Comparison of ENCODE assay signal across 13 cellular contexts in genomic region chr15:32909431-32909830, GRCh38.
DNase-seq lines count a peak whose midpoint lies in the region; ATAC-seq, FAIRE-seq and TF ChIP-seq lines count a peak whose summit lies in the region.
"Had no signal": no experiment of that assay in that cellular context is flagged by ENCODE, and none has a peak within 500 bp of the region (broad histone marks: within the 10 kb centered on the region; RNA-seq: fewer than 3 reads in every experiment).

No MANE protein-coding gene starts in this region.

- dilution Hi-C loops in mammary epithelial cell (cut with HindIII; ENCODE audit: low sequenced_read_pairs), result no loop called here

- ATAC-seq in HepG2, result no peak
- ATAC-seq: body of pancreas had no signal

- CTCF ChIA-PET in mammary epithelial cell (lab: Charles Lee; ENCODE audit: low non-redundant PET) (interaction anchor here (0.7 kb wide), 1 partner anchor 84 kb away, joined by 3 read pairs; no protein-coding TSS in a partner anchor), HepG2 (lab: Yijun Ruan, JAX; ENCODE audit: low intra/inter-chr PET ratio, low total read pairs) (no interaction called here)

- peak overlapping the region; percentile 49 for H3K4me2 ChIP-seq in Karpas-422 (ENCODE audit: low read depth, low read length, poor library complexity, severe bottlenecking)
- no peak overlapping the region for H3K4me2 ChIP-seq in mammary epithelial cell (ENCODE audit: insufficient read depth, low read depth, low read length)
- no peak overlapping the region for H3K4me2 ChIP-seq in neural progenitor cell
- H3K4me2 ChIP-seq in HepG2 (ENCODE audit: low read depth, low read length), result no peak overlapping the region

- 95% methylated on average over 2 of the region's 2 CpGs for WGBS in mammary epithelial cell (ENCODE audit: low coverage, missing lambda C conversion rate)
- WGBS in HepG2 (ENCODE audit: low lambda C conversion rate), result 31% methylated on average over 2 of the region's 2 CpGs

- no peak overlapping the region for H3K9ac ChIP-seq in Karpas-422 (ENCODE audit: low read length)
- no peak overlapping the region for H3K9ac ChIP-seq in mammary epithelial cell (ENCODE audit: insufficient read depth, low read length)
- H3K9ac ChIP-seq in neural progenitor cell, result no peak overlapping the region
- H3K9ac ChIP-seq in HepG2 (ENCODE audit: insufficient read depth, low read depth, low read length), result no peak overlapping the region

- no peaks in the 10 kb centered on the region for H3K9me2 ChIP-seq in Karpas-422 (replicated peaks; ENCODE audit: insufficient read depth, low read length)

- H3K4me3 Mint-ChIP-seq in neural progenitor cell, result no peak overlapping the region

- H3K4me1 ChIP-seq in Karpas-422 (ENCODE audit: low read length), result peaks cover 24% of the 10 kb centered on the region
- H3K4me1 ChIP-seq in mammary epithelial cell (ENCODE audit: insufficient read depth, low read length), result no peaks in the 10 kb centered on the region
- H3K4me1 ChIP-seq in neural progenitor cell, result peaks cover 38% of the 10 kb centered on the region
- H3K4me1 ChIP-seq in HepG2 (ENCODE audit: insufficient read depth, low read length), result no peaks in the 10 kb centered on the region
- H3K4me1 ChIP-seq: body of pancreas had no signal

- no peaks in the 10 kb centered on the region for H3K36me3 ChIP-seq in Karpas-422 (ENCODE audit: insufficient read depth, low read length)
- H3K36me3 ChIP-seq in mammary epithelial cell (ENCODE audit: insufficient read depth, low read length), result no peaks in the 10 kb centered on the region
- H3K36me3 ChIP-seq in neural progenitor cell, result no peaks in the 10 kb centered on the region
- H3K36me3 ChIP-seq in HepG2 (replicated peaks in 1 of 2; ENCODE audit: control insufficient read depth in 1 of 2, insufficient read depth in 2 of 2, low read length in 2 of 2), result no peaks in the 10 kb centered on the region

- no peaks in the 10 kb centered on the region for H3K79me2 ChIP-seq in Karpas-422 (ENCODE audit: low read length)
- H3K79me2 ChIP-seq in mammary epithelial cell (ENCODE audit: insufficient read depth, low read length), result no peaks in the 10 kb centered on the region
- H3K79me2 ChIP-seq in neural progenitor cell (ENCODE audit: low read depth), result no peaks in the 10 kb centered on the region
- H3K79me2 ChIP-seq in HepG2 (ENCODE audit: insufficient read depth, low read length), result no peaks in the 10 kb centered on the region

- no peak for TF ChIP-seq RAD21 in HepG2 (CRISPR knock-in tag; IDR thresholded peaks at IDR 0.05)

- no peak for TF ChIP-seq POLR2A in HepG2 (IDR thresholded peaks at IDR 0.05; ENCODE audit: insufficient read depth in 1 of 2, low read depth in 2 of 2, low read length in 2 of 2)

- TF ChIP-seq CTCF in mammary epithelial cell (conservative IDR thresholded peaks at IDR 0.05 in 1 of 2, IDR thresholded peaks at IDR 0.05 in 1 of 2; ENCODE audit: extremely low read depth in 1 of 2, insufficient read depth in 1 of 2, low read depth in 1 of 2, low read length in 2 of 2) (no peak), neural progenitor cell (IDR thresholded peaks at IDR 0.05) (no peak), HepG2 (CRISPR knock-in tag; IDR thresholded peaks at IDR 0.05) (no peak)

- no peaks in the 10 kb centered on the region for H3K9me3 ChIP-seq in Karpas-422 (ENCODE audit: low read length)
- H3K9me3 ChIP-seq in mammary epithelial cell (replicated peaks; ENCODE audit: insufficient read depth, low read length), result no peaks in the 10 kb centered on the region
- H3K9me3 ChIP-seq in neural progenitor cell (ENCODE audit: low read depth), result no peaks in the 10 kb centered on the region
- H3K9me3 ChIP-seq in HepG2 (ENCODE audit: low read length), result no peaks in the 10 kb centered on the region
- H3K9me3 ChIP-seq: body of pancreas had no signal

- H3K4me1 Mint-ChIP-seq in neural progenitor cell, result peaks cover 22% of the 10 kb centered on the region

- intact Hi-C loops in mammary epithelial cell (cut with micrococcal nuclease), result no loop called here
- intact Hi-C loops in HepG2 (cut with micrococcal nuclease; ENCODE audit: unreplicated experiment), result no loop called here

- BruUV-seq in mammary epithelial cell (replicated peaks; lab: Mats Ljungman, UMichigan) (no TSS peak), HepG2 (replicated peaks; lab: Mats Ljungman, UMichigan) (no TSS peak)

- H3K9me3 Mint-ChIP-seq in neural progenitor cell, result no peaks in the 10 kb centered on the region

- H3K27me3 ChIP-seq in Karpas-422 (ENCODE audit: low read length) (peaks cover 5% of the 10 kb centered on the region; the same call in 1 of the 2 replicates), mammary epithelial cell (ENCODE audit: insufficient read depth, low read length) (no peaks in the 10 kb centered on the region), neural progenitor cell (no peaks in the 10 kb centered on the region), HepG2 (ENCODE audit: control insufficient read depth in 1 of 2, insufficient read depth in 2 of 2, low read length in 2 of 2) (no peaks in the 10 kb centered on the region)
- H3K27me3 ChIP-seq: body of pancreas had no signal

- in situ Hi-C loops in mammary epithelial cell (cut with MboI; ENCODE audit: low sequenced_read_pairs in 2 of 2) (no loop called here), HepG2 (cut with HindIII; ENCODE audit: extremely low pct_ligation_motif_present, low pct_unique_long_range_greater_than_20kb) (no loop called here)

- H3K36me3 Mint-ChIP-seq in neural progenitor cell, result no peaks in the 10 kb centered on the region

- H3K27me3 Mint-ChIP-seq in neural progenitor cell (ENCODE audit: insufficient read depth, low read depth), result peaks cover 6% of the 10 kb centered on the region

- H3F3A ChIP-seq in neural progenitor cell (ENCODE audit: low read depth), result peaks cover 7% of the 10 kb centered on the region

- no peak overlapping the region for H3K27ac Mint-ChIP-seq in neural progenitor cell

- no peak for FAIRE-seq in HepG2 (lab: Jason Lieb, UNC)
- FAIRE-seq: endometrium had no signal

- no peak overlapping the region for H3K27ac ChIP-seq in Karpas-422 (ENCODE audit: low read length)
- H3K27ac ChIP-seq in mammary epithelial cell (ENCODE audit: insufficient read depth, low read depth, low read length), result no peak overlapping the region
- no peak overlapping the region for H3K27ac ChIP-seq in neural progenitor cell
- H3K27ac ChIP-seq in HepG2 (ENCODE audit: extremely low read length, insufficient read depth, low read length), result no peak overlapping the region
- H3K27ac ChIP-seq: body of pancreas had no signal

- POLR2A ChIA-PET in HepG2 (lab: Yijun Ruan, JAX), result no interaction called here

- peak; percentile 11 for DNase-seq in Daoy (ENCODE audit: low read depth)
- no peak for DNase-seq in Karpas-422
- DNase-seq in mammary epithelial cell, result peak; percentile 28
- DNase-seq in neural progenitor cell (ENCODE audit: low spot score), result no peak
- DNase-seq in HepG2 (ENCODE audit: low spot score), result no peak
- no peak for DNase-seq in effector CD4-positive, alpha-beta T cell
- no peak for DNase-seq in HPDE6-E6E7 (ENCODE audit: extremely low spot score)
- DNase-seq in NCI-H146 treated with DMSO at 0.1 percent for 48 hours (lab: John Stamatoyannopoulos, UW; ENCODE audit: unreplicated experiment), result no peak
- DNase-seq: activated CD4-positive, alpha-beta T cell treated with anti-CD3 and anti-CD28 coated beads, Interleukin-2, amount 50 U/mL, for 1 hour; body of pancreas; NCI-H2081 treated with DMSO at 0.1 percent for 48 hours; substantia nigra had no signal

- H4K20me1 ChIP-seq in Karpas-422 (ENCODE audit: insufficient read depth, low read depth, low read length) (no peaks in the 10 kb centered on the region; the same call in 1 of the 2 replicates), mammary epithelial cell (ENCODE audit: insufficient read depth, low read length) (no peaks in the 10 kb centered on the region), neural progenitor cell (ENCODE audit: low read depth) (no peaks in the 10 kb centered on the region), HepG2 (ENCODE audit: insufficient read depth, low read length) (no peaks in the 10 kb centered on the region)

- TF ChIP-seq EP300 in HepG2 (IDR thresholded peaks at IDR 0.05; ENCODE audit: low read depth in 2 of 2, low read length in 2 of 2) (no peak), HepG2 (CRISPR knock-in tag; IDR thresholded peaks at IDR 0.05; ENCODE audit: borderline replicate concordance) (no peak)

- H2AFZ ChIP-seq in Karpas-422 (ENCODE audit: low read length), result no peak overlapping the region
- H2AFZ ChIP-seq in mammary epithelial cell (ENCODE audit: low read depth, low read length), result no peak overlapping the region
- H2AFZ ChIP-seq in neural progenitor cell (replicated peaks), result peak overlapping the region; percentile 6
- H2AFZ ChIP-seq in HepG2 (ENCODE audit: low read length), result no peak overlapping the region

- H3K4me3 ChIP-seq in Karpas-422 (ENCODE audit: low read length) (no peak overlapping the region), mammary epithelial cell (replicated peaks in 1 of 3; ENCODE audit: insufficient read depth in 1 of 3, low read depth in 2 of 3, low read length in 3 of 3) (no peak overlapping the region), neural progenitor cell (no peak overlapping the region), HepG2 (replicated peaks in 1 of 3; ENCODE audit: insufficient read depth in 1 of 3, low read depth in 2 of 3, low read length in 3 of 3) (no peak overlapping the region)
- H3K4me3 ChIP-seq: body of pancreas had no signal

TF ChIP-seq in HepG2, 621 proteins besides CTCF, POLR2A, EP300 and RAD21 (continues in another document):
- TF ChIP-seq NFATC3 (CRISPR knock-in tag; IDR thresholded peaks at IDR 0.05), result no peak

Comparison
In these comparisons a context has a peak if more than half of its experiments do, and no peak if none do; other contexts are left out.
1. DNase-seq: peak in Daoy (single experiment) and mammary epithelial cell (single experiment); none in Karpas-422 (single experiment), neural progenitor cell (single experiment), HepG2 (single experiment), effector CD4-positive, alpha-beta T cell (single experiment), HPDE6-E6E7 (single experiment) and NCI-H146 treated with DMSO at 0.1 percent for 48 hours (single experiment).